In genomic region chr17:35541434-35541833, GRCh38 we compare ENCODE assay signal across 1 cellular context.
TF ChIP-seq lines count a peak whose summit lies in the region.

No MANE protein-coding gene starts in this region.

TF ChIP-seq in HepG2, 621 proteins besides CTCF, POLR2A, EP300 and RAD21:
- TF ChIP-seq ZNF724P (CRISPR knock-in tag; IDR thresholded peaks at IDR 0.05; ENCODE audit: borderline replicate concordance), result no peak
- TF ChIP-seq MAZ (IDR thresholded peaks at IDR 0.05; ENCODE audit: borderline replicate concordance, low read depth, low read length), result no peak
- TF ChIP-seq MAZ (CRISPR knock-in tag; IDR thresholded peaks at IDR 0.05; ENCODE audit: low read depth), result no peak
- TF ChIP-seq ZNF124 (CRISPR knock-in tag; IDR thresholded peaks at IDR 0.05), result no peak
- no peak for TF ChIP-seq RARG (CRISPR knock-in tag; IDR thresholded peaks at IDR 0.05; ENCODE audit: low read depth)
- TF ChIP-seq CCDC6 (CRISPR knock-in tag; IDR thresholded peaks at IDR 0.05), result no peak
- no peak for TF ChIP-seq ZNF816 (CRISPR knock-in tag; IDR thresholded peaks at IDR 0.05; ENCODE audit: borderline replicate concordance)
